In genomic region chr11:78166832-78167469, GRCh38 we compare ENCODE assay signal across 31 cellular contexts. TPM values are rescaled to one million over a fixed set of nuclear protein-coding genes. Genes with fewer than 3 reads are reported as not detected.
DNase-seq lines count a peak whose midpoint lies in the region; ATAC-seq and TF ChIP-seq lines count a peak whose summit lies in the region.
"Had no signal": no experiment of that assay in that cellular context is flagged by ENCODE, and none has a peak within 500 bp of the region (broad histone marks: within the 10 kb centered on the region; RNA-seq: fewer than 3 reads in every experiment).

No MANE protein-coding gene starts in this region.

- intact Hi-C loops in Right ventricle myocardium superior (cut with DNase I) (no loop called here), ovary (cut with DNase I) (loop anchor here in 2 of 4 donors (10.0 kb wide), 1 partner anchor 248 kb away; the partner anchor contains the start of gene GAB2 (in 2 of the 2)), uterus (cut with DNase I; ENCODE audit: low total_unique reads) (no loop called here)

- H3K27ac Mint-ChIP-seq in endodermal cell = no peak overlapping the region
- H3K27ac Mint-ChIP-seq: activated CD4-positive, alpha-beta memory T cell treated with anti-CD3 and anti-CD28 coated beads for 36 hours; activated naive CD4-positive, alpha-beta T cell treated with anti-CD3 and anti-CD28 coated beads for 36 hours; activated T-helper 1 cell treated with anti-CD3 and anti-CD28 coated beads, Interleukin-12 subunit alpha, Interleukin-12 subunit beta, Interleukin-2, Interleukin-4 antibody, amounts not matched to agents 30 ng/mL and 10 ng/mL and 1 ng/mL, durations not matched to agents 14 hours and 24 hours and 36 hours; naive thymus-derived CD4-positive, alpha-beta T cell had no signal

- no peaks in the 10 kb centered on the region for H3K36me3 ChIP-seq in right atrium auricular region
- H3K36me3 ChIP-seq in ovary = no peaks in the 10 kb centered on the region
- no peaks in the 10 kb centered on the region for H3K36me3 ChIP-seq in uterus
- H3K36me3 ChIP-seq in endodermal cell (ENCODE audit: control insufficient read depth, insufficient read depth, low read length) = no peaks in the 10 kb centered on the region
- H3K36me3 ChIP-seq: brain microvascular endothelial cell had no signal

- no peak overlapping the region for H3K4me3 ChIP-seq in right atrium auricular region
- no peak overlapping the region for H3K4me3 ChIP-seq in fibroblast of villous mesenchyme (ENCODE audit: low read depth, low read length)
- no peak overlapping the region for H3K4me3 ChIP-seq in ovary
- H3K4me3 ChIP-seq in uterus = no peak overlapping the region
- no peak overlapping the region for H3K4me3 ChIP-seq in endodermal cell (ENCODE audit: low read length)
- H3K4me3 ChIP-seq: left lung, spleen, testis had no signal

- H3K9me3 ChIP-seq in right atrium auricular region = no peaks in the 10 kb centered on the region
- H3K9me3 ChIP-seq in ovary = no peaks in the 10 kb centered on the region
- no peaks in the 10 kb centered on the region for H3K9me3 ChIP-seq in uterus
- H3K9me3 ChIP-seq in endodermal cell (ENCODE audit: control insufficient read depth, low read length) = no peaks in the 10 kb centered on the region
- H3K9me3 ChIP-seq: left lung, spleen, testis had no signal

- peaks cover 2% of the 10 kb centered on the region for H3K27me3 Mint-ChIP-seq in endodermal cell (ENCODE audit: insufficient read depth)
- H3K27me3 Mint-ChIP-seq: activated CD4-positive, alpha-beta memory T cell treated with anti-CD3 and anti-CD28 coated beads for 36 hours; naive thymus-derived CD4-positive, alpha-beta T cell had no signal

- peaks cover 16% of the 10 kb centered on the region for H3K4me1 Mint-ChIP-seq in endodermal cell

- no peak for TF ChIP-seq POLR2A in ovary (IDR thresholded peaks at IDR 0.05)
- no peak for TF ChIP-seq POLR2A in uterus (IDR thresholded peaks at IDR 0.05)

- H3K9me3 Mint-ChIP-seq in endodermal cell = no peaks in the 10 kb centered on the region
- H3K9me3 Mint-ChIP-seq: activated CD4-positive, alpha-beta memory T cell treated with anti-CD3 and anti-CD28 coated beads for 36 hours; activated naive CD4-positive, alpha-beta T cell treated with anti-CD3 and anti-CD28 coated beads for 36 hours; activated T-helper 1 cell treated with anti-CD3 and anti-CD28 coated beads, Interleukin-12 subunit alpha, Interleukin-12 subunit beta, Interleukin-2, Interleukin-4 antibody, amounts not matched to agents 30 ng/mL and 10 ng/mL and 1 ng/mL, durations not matched to agents 14 hours and 24 hours and 36 hours; naive thymus-derived CD4-positive, alpha-beta T cell had no signal

- H3K4me1 ChIP-seq in right atrium auricular region (peaks cover 0 to 44% of the 10 kb centered on the region in 2 donors), ovary (ENCODE audit: insufficient read depth) (peaks cover 49% of the 10 kb centered on the region), uterus (no peaks in the 10 kb centered on the region), endodermal cell (ENCODE audit: control insufficient read depth, insufficient read depth, low read length) (peaks cover 6% of the 10 kb centered on the region)

- peak overlapping the region; percentile 3 to 87 for H3K27ac ChIP-seq in right atrium auricular region
- H3K27ac ChIP-seq in ovary = peak overlapping the region; percentile 73 to 81
- H3K27ac ChIP-seq in uterus = peak overlapping the region; percentile 55 to 69
- H3K27ac ChIP-seq in endodermal cell (ENCODE audit: low read depth, low read length) = no peak overlapping the region
- no peak overlapping the region for H3K27ac ChIP-seq in caudate nucleus (ENCODE audit: low read depth, low read length)
- H3K27ac ChIP-seq: brain microvascular endothelial cell, KMS-11, left lung, spleen had no signal

- H3K4me3 Mint-ChIP-seq in endodermal cell = no peak overlapping the region
- H3K4me3 Mint-ChIP-seq: activated CD4-positive, alpha-beta memory T cell treated with anti-CD3 and anti-CD28 coated beads for 36 hours; activated naive CD4-positive, alpha-beta T cell treated with anti-CD3 and anti-CD28 coated beads for 36 hours; activated T-helper 1 cell treated with anti-CD3 and anti-CD28 coated beads, Interleukin-12 subunit alpha, Interleukin-12 subunit beta, Interleukin-2, Interleukin-4 antibody, amounts not matched to agents 30 ng/mL and 10 ng/mL and 1 ng/mL, durations not matched to agents 14 hours and 24 hours and 36 hours; naive thymus-derived CD4-positive, alpha-beta T cell had no signal

- no peak for DNase-seq in right atrium auricular region (ENCODE audit: low spot score)
- no peak for DNase-seq in Right ventricle myocardium superior
- DNase-seq in fibroblast of villous mesenchyme (ENCODE audit: low read depth) = peak; percentile 68
- DNase-seq in ovary = peak in 2 of 5 donors; percentile 22 to 24
- DNase-seq in uterus = peak in 1 of 2 donors; percentile 63
- no peak for DNase-seq in endodermal cell
- no peak for DNase-seq in caudate nucleus (lab: John Stamatoyannopoulos, UW)
- DNase-seq: activated CD4-positive, alpha-beta memory T cell treated with anti-CD3 and anti-CD28 coated beads for 36 hours; activated CD4-positive, CD25-positive, alpha-beta regulatory T cell treated with anti-CD3 and anti-CD28 coated beads, Interleukin-2, amount 50 U/mL, for 72 hours; activated naive CD4-positive, alpha-beta T cell treated with anti-CD3 and anti-CD28 coated beads for 36 hours; brain microvascular endothelial cell; effector CD4-positive, alpha-beta T cell; EL; glutamatergic neuron; islet precursor cell; left lung; midbrain; MM.1S; naive thymus-derived CD4-positive, alpha-beta T cell; NCI-H1105 treated with DMSO at 0.1 percent for 48 hours; NCI-H1930; NCI-H2227 treated with DMSO at 0.1 percent for 48 hours; NCI-H526; PC-3; stimulated activated CD4-positive, alpha-beta T cell treated with anti-CD3 and anti-CD28 coated beads, Interleukin-2, amount 100 ng/mL, for 24 hours; stimulated activated naive CD8-positive, alpha-beta T cell treated with anti-CD3 and anti-CD28 coated beads, Interleukin-15, Interleukin-2, amounts not matched to agents 100 U/mL and 50 U/mL, for 24 hours; testis had no signal

- H3K27me3 ChIP-seq in right atrium auricular region (no peaks in the 10 kb centered on the region), ovary (no peaks in the 10 kb centered on the region), uterus (no peaks in the 10 kb centered on the region), endodermal cell (ENCODE audit: control insufficient read depth, insufficient read depth, low read length, poor library complexity, severe bottlenecking) (no peaks in the 10 kb centered on the region)
- H3K27me3 ChIP-seq: brain microvascular endothelial cell, left lung, spleen, testis had no signal

- TF ChIP-seq CTCF in right atrium auricular region (IDR thresholded peaks at IDR 0.05) (no peak), fibroblast of villous mesenchyme (IDR thresholded peaks at IDR 0.05; ENCODE audit: insufficient read depth, low read depth, low read length) (no peak), ovary (IDR thresholded peaks at IDR 0.05) (no peak), uterus (IDR thresholded peaks at IDR 0.05) (no peak), endodermal cell (conservative IDR thresholded peaks at IDR 0.05) (no peak)

- H3K9ac ChIP-seq in endodermal cell (ENCODE audit: extremely low read depth, low read length, poor library complexity, severe bottlenecking) = no peak overlapping the region
- H3K9ac ChIP-seq: KMS-11 had no signal

- H3K36me3 Mint-ChIP-seq in endodermal cell (ENCODE audit: low read depth) = no peaks in the 10 kb centered on the region
- H3K36me3 Mint-ChIP-seq: activated CD4-positive, alpha-beta memory T cell treated with anti-CD3 and anti-CD28 coated beads for 36 hours had no signal

- ATAC-seq in Right ventricle myocardium superior (ENCODE audit: poor library complexity) (no peak), GM21515 (IDR thresholded peaks at IDR 0.05; ENCODE audit: unreplicated experiment) (no peak)
- ATAC-seq: left lung; naive thymus-derived CD4-positive, alpha-beta T cell; PC-3; stimulated activated naive CD8-positive, alpha-beta T cell treated with anti-CD3 and anti-CD28 coated beads, Interleukin-15, Interleukin-2, amounts not matched to agents 100 U/mL and 50 U/mL, for 24 hours had no signal

- WGBS in ovary, 3 donors = 45 to 61% (median 54%) methylated on average over 6 of the region's 6 CpGs
- 90 to 100% methylated on average over 6 of the region's 6 CpGs for WGBS in endodermal cell (ENCODE audit: insufficient coverage in 1 of 2, insufficient read length in 1 of 2), 2 experiments

- TF ChIP-seq EP300 in ovary (IDR thresholded peaks at IDR 0.05) = no peak

RNA-seq across cellular contexts. Expression of gene KCTD21, which starts 21.5 kb away (rescaled TPM):
- 10 to 100 TPM in 1 of 2 donors, 1 to 10 TPM in 1; 9.8 to 12.9 TPM for total RNA-seq in right atrium auricular region
- total RNA-seq in Right ventricle myocardium superior = 10.4 TPM
- 8.1 and 11.2 TPM in 2 replicates for total RNA-seq in fibroblast of villous mesenchyme
- total RNA-seq in ovary = 10 to 100 TPM in 6 of 7 donors, 1 to 10 TPM in 1; 7.4 to 24.7 (median 14.1) TPM
- 10 to 100 TPM in 1 of 2 donors, 1 to 10 TPM in 1; 9.9 to 24.3 TPM for polyA plus RNA-seq in ovary
- 10 to 100 TPM in 2 of 4 donors, 1 to 10 TPM in 2; 6.2 to 12.4 (median 10.6) TPM for total RNA-seq in uterus
- 1 to 10 TPM; 4.1 to 4.6 TPM for total RNA-seq in endodermal cell
- polyA plus RNA-seq in endodermal cell (2013, experiment 1 of 2) = 4.5 TPM
- 4.4 TPM for polyA plus RNA-seq in endodermal cell (2013, experiment 2 of 2)

RNA-seq across cellular contexts. Expression of gene USP35, which starts 21.8 kb away (rescaled TPM):
- 1 to 10 TPM; 8.0 to 8.6 TPM for total RNA-seq in right atrium auricular region
- 4.6 TPM for total RNA-seq in Right ventricle myocardium superior
- total RNA-seq in fibroblast of villous mesenchyme = 10.8 and 12.9 TPM in 2 replicates
- 10 to 100 TPM in 4 of 7 donors, 1 to 10 TPM in 3; 8.0 to 18.6 (median 10.2) TPM for total RNA-seq in ovary
- 1 to 10 TPM; 9.1 to 9.2 TPM for polyA plus RNA-seq in ovary
- total RNA-seq in uterus = 10 to 100 TPM in 2 of 4 donors, 1 to 10 TPM in 2; 5.4 to 25.3 (median 10.3) TPM
- total RNA-seq in endodermal cell = 10 to 100 TPM in 1 of 2 donors, 1 to 10 TPM in 1; 8.6 to 11.2 TPM
- polyA plus RNA-seq in endodermal cell (2013, experiment 1 of 2) = 8.2 TPM
- 6.9 TPM for polyA plus RNA-seq in endodermal cell (2013, experiment 2 of 2)

RNA-seq across cellular contexts. Expression of gene ALG8, which starts 27.5 kb away (rescaled TPM):
- total RNA-seq in right atrium auricular region (10 to 100 TPM; 16.5 to 22.5 TPM), Right ventricle myocardium superior (15.8 TPM), fibroblast of villous mesenchyme (37.7 and 60.9 TPM in 2 replicates), ovary (10 to 100 TPM; 22.6 to 40.7 (median 28.5) TPM), uterus (10 to 100 TPM; 26.5 to 43.4 (median 30.8) TPM), endodermal cell (10 to 100 TPM; 72.1 to 81.4 TPM)
- polyA plus RNA-seq in ovary = 10 to 100 TPM; 20.1 to 57.8 TPM
- 71.0 TPM for polyA plus RNA-seq in endodermal cell (2013, experiment 1 of 2)
- 64.7 TPM for polyA plus RNA-seq in endodermal cell (2013, experiment 2 of 2)

Comparison
In these comparisons a context has a peak if more than half of its experiments do, and no peak if none do; other contexts are left out.
1. H3K27ac ChIP-seq: peak in right atrium auricular region (2 of 2), ovary (2 of 2) and uterus (2 of 2); none in endodermal cell (single experiment) and caudate nucleus (single experiment).